In the genomic region with DNA sequence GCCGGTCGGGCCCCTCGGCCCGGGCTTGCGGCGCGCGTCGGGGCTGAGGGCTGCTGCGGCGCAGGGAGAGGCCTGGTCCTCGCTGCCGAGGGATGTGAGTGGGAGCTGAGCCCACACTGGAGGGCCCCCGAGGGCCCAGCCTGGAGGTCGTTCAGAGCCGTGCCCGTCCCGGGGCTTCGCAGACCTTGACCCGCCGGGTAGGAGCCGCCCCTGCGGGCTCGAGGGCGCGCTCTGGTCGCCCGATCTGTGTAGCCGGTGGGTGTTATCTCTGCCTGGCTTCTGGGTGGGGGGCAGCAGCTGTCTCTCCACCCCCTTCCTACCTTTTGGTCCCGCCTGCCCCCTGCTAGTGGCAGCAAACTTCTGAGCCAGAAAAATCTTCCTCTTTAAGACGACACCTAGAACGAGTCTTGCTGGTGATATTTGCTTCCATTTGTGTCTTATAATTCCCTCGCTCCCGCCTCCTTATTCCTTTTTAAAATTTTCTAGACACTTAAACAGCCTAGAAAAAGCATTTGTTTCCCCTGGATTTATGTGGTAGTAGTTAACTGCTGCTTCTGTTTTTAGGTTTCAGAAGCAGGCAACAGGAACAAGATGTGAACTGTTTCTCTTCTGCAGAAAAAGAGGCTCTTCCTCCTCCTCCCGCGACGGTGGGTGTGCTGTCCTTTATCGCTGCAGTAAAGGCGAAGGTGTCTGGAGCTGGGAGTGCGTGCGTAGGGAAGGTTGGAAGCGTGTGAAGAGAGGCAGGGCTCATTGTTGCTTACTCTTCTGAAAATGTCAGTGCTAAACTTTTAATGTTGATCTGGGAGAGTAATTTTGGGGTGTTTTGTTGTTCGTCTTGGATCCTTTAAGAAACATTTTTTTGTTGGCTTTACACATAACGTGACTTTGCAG, we compare ENCODE assay signal across 8 cellular contexts. TPM values are rescaled to one million over a fixed set of nuclear protein-coding genes. Genes with fewer than 3 reads are reported as not detected.
DNase-seq lines count a peak whose midpoint lies in the region; ATAC-seq lines count a peak whose summit lies in the region.

No MANE protein-coding gene starts in this region.

- peak; percentile 36 for DNase-seq in stimulated activated CD4-positive, alpha-beta T cell treated with anti-CD3 and anti-CD28 coated beads, Interleukin-12 subunit alpha, Interleukin-12 subunit beta, amount 100 ng/mL, for 4 hours
- no peak for DNase-seq in stimulated activated CD4-positive, alpha-beta T cell treated with anti-CD3 and anti-CD28 coated beads, Interleukin-2, amount 100 ng/mL, for 48 hours
- DNase-seq in SJSA1 (ENCODE audit: low read depth in 1 of 2, low spot score in 2 of 2) (peak in 1 of 2 experiments; percentile 30), astrocyte of the hippocampus (ENCODE audit: low read depth, low spot score) (peak; percentile 64), hippocampal formation (lab: John Stamatoyannopoulos, UW) (peak; percentile 6 to 50), putamen (ENCODE audit: low spot score) (peak; percentile 65), SHP77 treated with DMSO at 0.1 percent for 48 hours (lab: John Stamatoyannopoulos, UW) (no peak)

- no peaks in the 10 kb centered on the region for H3K9me3 ChIP-seq in SJSA1 (replicated peaks)

- H3K4me3 ChIP-seq in SJSA1: peak overlapping the region; percentile 86

- peak; percentile 7 for ATAC-seq in HG03565 (IDR thresholded peaks at IDR 0.05; ENCODE audit: unreplicated experiment)

- peaks cover 7% of the 10 kb centered on the region; the same call in 1 of the 2 replicates for H3K36me3 ChIP-seq in SJSA1

- H3K4me1 ChIP-seq in SJSA1 (replicated peaks): peaks cover 34% of the 10 kb centered on the region

- peak overlapping the region; percentile 97 for H3K27ac ChIP-seq in SJSA1

- H3K27me3 ChIP-seq in SJSA1 (replicated peaks): no peaks in the 10 kb centered on the region

RNA-seq across cellular contexts. Expression of gene JAK2, which starts 0.5 kb away (rescaled TPM):
- total RNA-seq in SJSA1 (2014; rRNA removed; shearing (Covaris generic)): 4.2 and 5.7 TPM in 2 replicates

Comparison
In these comparisons a context has a peak if more than half of its experiments do, and no peak if none do; other contexts are left out.
1. DNase-seq: peak in stimulated activated CD4-positive, alpha-beta T cell treated with anti-CD3 and anti-CD28 coated beads, Interleukin-12 subunit alpha, Interleukin-12 subunit beta, amount 100 ng/mL, for 4 hours (single experiment), astrocyte of the hippocampus (single experiment), hippocampal formation (2 of 2) and putamen (single experiment); none in stimulated activated CD4-positive, alpha-beta T cell treated with anti-CD3 and anti-CD28 coated beads, Interleukin-2, amount 100 ng/mL, for 48 hours (0 of 2) and SHP77 treated with DMSO at 0.1 percent for 48 hours (single experiment).